ENCODE assay signal across 7 cellular contexts in genomic region chr3:143970773-143971366, GRCh38. TPM values are rescaled to one million over a fixed set of nuclear protein-coding genes. Genes with fewer than 3 reads are reported as not detected.
DNase-seq lines count a peak whose midpoint lies in the region; ATAC-seq and TF ChIP-seq lines count a peak whose summit lies in the region.

No MANE protein-coding gene starts in this region.

- H3K36me3 ChIP-seq in lung (ENCODE audit: control insufficient read depth in 2 of 2, insufficient read depth in 2 of 2, low read length in 2 of 2): no peaks in the 10 kb centered on the region

- peak overlapping the region; percentile 98 for H3K27ac ChIP-seq in lung (ENCODE audit: low read depth in 1 of 2, low read length in 1 of 2)

- peak; percentile 32 for ATAC-seq in GM18502 (IDR thresholded peaks at IDR 0.05; ENCODE audit: poor library complexity, unreplicated experiment)
- peak; percentile 20 for ATAC-seq in HG02610 (IDR thresholded peaks at IDR 0.05; ENCODE audit: unreplicated experiment)
- ATAC-seq in lung (ENCODE audit: insufficient read depth, low FRiP score): no peak

- TF ChIP-seq CTCF in lung (IDR thresholded peaks at IDR 0.05; ENCODE audit: control extremely low read depth, extremely low read depth): no peak

- peaks cover 0 to 1% of the 10 kb centered on the region in 2 donors for H3K4me1 ChIP-seq in lung (ENCODE audit: control insufficient read depth in 2 of 2, insufficient read depth in 2 of 2, low read length in 2 of 2)

- no peaks in the 10 kb centered on the region for H3K27me3 ChIP-seq in lung (ENCODE audit: control insufficient read depth, insufficient read depth)

- H3K4me3 ChIP-seq in lung: peak overlapping the region; percentile 47

- peak; percentile 38 to 39 for DNase-seq in NCI-H1930 (lab: John Stamatoyannopoulos, UW)
- peak; percentile 16 to 27 for DNase-seq in activated CD4-positive, alpha-beta T cell treated with anti-CD3 and anti-CD28 coated beads, Interleukin-2, amount 50 U/mL, for 24 hours (ENCODE audit: low read depth in 1 of 2, low spot score in 1 of 2)
- DNase-seq in dermis microvascular lymphatic vessel endothelial cell (ENCODE audit: low read depth in 2 of 2): peak; percentile 5 to 57
- peak; percentile 46 for DNase-seq in lung (ENCODE audit: low spot score)
- DNase-seq in stimulated activated CD8-positive, alpha-beta memory T cell treated with anti-CD3 and anti-CD28 coated beads, Interleukin-12 subunit alpha, Interleukin-12 subunit beta, amount 100 ng/mL, for 1 hour (ENCODE audit: low read depth): peak; percentile 24

- WGBS in lung, 2 donors: 0 to 1% methylated on average over 37 of the region's 37 CpGs

- H3K9me3 ChIP-seq in lung (ENCODE audit: control insufficient read depth in 2 of 2, insufficient read depth in 1 of 2, low read length in 1 of 2): no peaks in the 10 kb centered on the region

RNA-seq across cellular contexts. Expression of gene DIPK2A, which starts 0.8 kb away (rescaled TPM):
- 17.2 and 27.1 TPM in 2 replicates for total RNA-seq in dermis microvascular lymphatic vessel endothelial cell
- 100 to 1,000 TPM in 1 of 2 donors, 10 to 100 TPM in 1; 28.9 to 125 TPM for total RNA-seq in lung
- polyA plus RNA-seq in lung: 1 to 10 TPM; 6.1 to 6.8 TPM
